In the genomic region with DNA sequence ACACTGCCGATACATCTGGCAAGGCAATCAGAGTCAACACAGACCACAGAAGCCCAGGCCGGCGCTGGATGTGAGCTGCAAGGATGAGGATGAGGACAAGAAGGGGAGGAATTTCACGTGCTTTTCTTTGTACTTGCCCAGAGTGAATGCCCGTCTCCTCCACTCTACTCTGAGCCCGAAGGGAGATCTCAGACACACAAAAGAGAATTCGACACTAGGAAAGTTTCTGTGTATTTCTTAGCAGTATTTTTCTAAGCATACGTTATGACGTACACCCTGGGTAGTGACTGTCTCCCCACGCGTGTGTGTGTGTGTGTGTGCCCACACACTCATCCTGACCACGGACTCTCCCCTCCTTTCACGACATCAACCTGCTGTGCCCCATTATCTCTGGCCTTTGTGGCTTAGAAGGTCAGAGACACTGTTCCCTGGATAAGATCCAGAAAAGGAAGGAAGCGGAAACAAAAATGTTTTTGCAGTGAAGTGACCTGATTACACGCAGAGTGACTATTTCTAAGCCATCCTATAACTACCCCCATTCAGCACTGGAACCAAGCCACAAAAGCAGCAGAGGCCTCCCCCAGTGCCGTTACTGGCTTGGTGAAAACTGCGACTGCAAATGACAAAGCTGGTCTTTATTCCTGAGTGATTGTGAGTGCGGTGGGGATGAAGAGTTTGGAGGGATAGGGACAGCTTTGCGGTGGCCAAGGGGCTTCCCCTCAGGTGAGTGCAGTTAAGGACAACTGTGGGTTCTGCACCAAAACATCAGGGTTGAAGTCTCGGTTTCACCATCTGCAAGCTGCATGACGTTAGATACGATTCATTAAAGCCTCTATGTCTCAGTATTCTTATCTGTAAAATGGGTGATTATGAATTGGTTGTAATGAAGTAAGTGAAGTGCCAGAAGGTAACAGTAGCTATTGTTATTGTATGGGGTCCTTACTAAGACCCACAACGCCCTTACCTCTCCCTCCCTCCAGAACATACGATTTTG, we compare ENCODE assay signal across 10 cellular contexts.
DNase-seq lines count a peak whose midpoint lies in the region; ATAC-seq and TF ChIP-seq lines count a peak whose summit lies in the region.
"Had no signal": no experiment of that assay in that cellular context is flagged by ENCODE, and none has a peak within 500 bp of the region (broad histone marks: within the 10 kb centered on the region; RNA-seq: fewer than 3 reads in every experiment).

No MANE protein-coding gene starts in this region.

- no CpG with 5 or more reads among the region's 24 CpGs for WGBS in neuronal stem cell (ENCODE audit: extremely low coverage in 2 of 2, insufficient read length in 2 of 2, insufficient replicate concordance in 1 of 2), 2 donors

- H3K18ac ChIP-seq in neuronal stem cell (ENCODE audit: low read length) = peak overlapping the region; percentile 22

- H4K8ac ChIP-seq in neuronal stem cell (ENCODE audit: low read depth, low read length) = no peak overlapping the region

- POLR2A ChIA-PET in CD8-positive, alpha-beta T cell (lab: Charles Lee) = no interaction called here

- H3K27ac Mint-ChIP-seq in CD8-positive, alpha-beta T cell = no peak overlapping the region

- ATAC-seq in CD8-positive, alpha-beta T cell = no peak
- ATAC-seq in HG03097 (IDR thresholded peaks at IDR 0.05; ENCODE audit: low FRiP score, unreplicated experiment) = no peak

- H2AK5ac ChIP-seq in neuronal stem cell (ENCODE audit: low read depth, low read length) = peak overlapping the region; percentile 88

- H2BK15ac ChIP-seq in neuronal stem cell (ENCODE audit: low read length) = no peak overlapping the region

- peak overlapping the region; percentile 24; the same call in 1 of the 2 replicates for H3K4me3 ChIP-seq in SK-N-MC
- no peak overlapping the region for H3K4me3 ChIP-seq in neuronal stem cell (ENCODE audit: low read length in 2 of 2)
- no peak overlapping the region for H3K4me3 ChIP-seq in CD8-positive, alpha-beta T cell (ENCODE audit: low read depth, low read length)

- H3K27me3 ChIP-seq in neuronal stem cell (ENCODE audit: control insufficient read depth in 3 of 3, insufficient read depth in 3 of 3, low read depth in 1 of 3, low read length in 3 of 3) = no peaks in the 10 kb centered on the region
- H3K27me3 ChIP-seq in CD8-positive, alpha-beta T cell (ENCODE audit: insufficient read depth, low read length) = no peaks in the 10 kb centered on the region

- no peak overlapping the region for H3K14ac ChIP-seq in neuronal stem cell (ENCODE audit: low read length)

- H3K79me1 ChIP-seq in neuronal stem cell (ENCODE audit: low read depth, low read length) = no peaks in the 10 kb centered on the region

- H3K9ac ChIP-seq in SK-N-MC (ENCODE audit: insufficient read length) (peak overlapping the region; percentile 20), neuronal stem cell (ENCODE audit: low read depth, low read length, poor library complexity) (no peak overlapping the region)

- no peak overlapping the region for H4K91ac ChIP-seq in neuronal stem cell (ENCODE audit: low read depth, low read length, poor library complexity)

- peak overlapping the region; percentile 67 for H3K27ac ChIP-seq in SK-N-MC
- H3K27ac ChIP-seq in neuronal stem cell (replicated peaks; ENCODE audit: low read length) = peak overlapping the region; percentile 59
- H3K27ac ChIP-seq in CD8-positive, alpha-beta T cell (ENCODE audit: low read depth, low read length) = no peak overlapping the region

- H3K4me2 ChIP-seq in neuronal stem cell (ENCODE audit: insufficient read depth, low read length, poor library complexity, severe bottlenecking) = no peak overlapping the region

- peaks cover 6% of the 10 kb centered on the region; the same call in 1 of the 2 replicates for H3K9me3 ChIP-seq in SK-N-MC (ENCODE audit: low read depth, low read length)
- H3K9me3 ChIP-seq in neuronal stem cell (replicated peaks in 1 of 2; ENCODE audit: control insufficient read depth in 2 of 2, insufficient read depth in 1 of 2, low read depth in 1 of 2, low read length in 2 of 2) = no peaks in the 10 kb centered on the region
- no peaks in the 10 kb centered on the region for H3K9me3 ChIP-seq in CD8-positive, alpha-beta T cell (ENCODE audit: low read length)

- H3K36me3 ChIP-seq in SK-N-MC (ENCODE audit: insufficient read depth, low read length) = no peaks in the 10 kb centered on the region
- H3K36me3 ChIP-seq in neuronal stem cell (replicated peaks in 1 of 2; ENCODE audit: control insufficient read depth in 2 of 2, insufficient read depth in 2 of 2, low read length in 2 of 2) = no peaks in the 10 kb centered on the region
- no peaks in the 10 kb centered on the region for H3K36me3 ChIP-seq in CD8-positive, alpha-beta T cell (ENCODE audit: insufficient read depth, low read length)

- H3K4me1 Mint-ChIP-seq in CD8-positive, alpha-beta T cell (ENCODE audit: low read depth) = peaks cover 17% of the 10 kb centered on the region

- no peak overlapping the region for H3K4ac ChIP-seq in neuronal stem cell (ENCODE audit: low read length)

- peak overlapping the region; percentile 42 for H2AFZ ChIP-seq in neuronal stem cell (ENCODE audit: low read length)

- intact Hi-C loops in CD8-positive, alpha-beta T cell (cut with DNase I, micrococcal nuclease) = no loop called here

- peaks cover 0 to 13% of the 10 kb centered on the region in 2 donors for H3K4me1 ChIP-seq in neuronal stem cell (ENCODE audit: control insufficient read depth in 2 of 2, insufficient read depth in 1 of 2, low read depth in 1 of 2, low read length in 2 of 2)
- H3K4me1 ChIP-seq in CD8-positive, alpha-beta T cell (ENCODE audit: insufficient read depth, low read length) = peaks cover 5% of the 10 kb centered on the region

- CTCF ChIA-PET in CD8-positive, alpha-beta T cell (lab: Charles Lee) = no interaction called here

- no peak overlapping the region for H2BK120ac ChIP-seq in neuronal stem cell (ENCODE audit: low read depth, low read length)

- H3K36me3 Mint-ChIP-seq in CD8-positive, alpha-beta T cell = no peaks in the 10 kb centered on the region

- H2BK5ac ChIP-seq in neuronal stem cell (ENCODE audit: low read length) = no peak overlapping the region

- no peak overlapping the region for H3K23ac ChIP-seq in neuronal stem cell (ENCODE audit: low read depth, low read length, poor library complexity)

- H3K4me3 Mint-ChIP-seq in CD8-positive, alpha-beta T cell = no peak overlapping the region

- H3K27me3 Mint-ChIP-seq in CD8-positive, alpha-beta T cell (ENCODE audit: low read depth) = peaks cover 29% of the 10 kb centered on the region

- DNase-seq in COLO829 (ENCODE audit: low spot score) = peak; percentile 50
- DNase-seq in SK-N-MC (ENCODE audit: low read depth, low spot score) = no peak
- DNase-seq in fibroblast of peridontal ligament (ENCODE audit: extremely low read depth) = peak; percentile 85
- DNase-seq in neuronal stem cell (ENCODE audit: low spot score) = peak; percentile 40
- no peak for DNase-seq in iPS-NIHi7 (ENCODE audit: extremely low spot score)
- DNase-seq in CD8-positive, alpha-beta T cell = no peak
- no peak for DNase-seq in GM19238 (ENCODE audit: insufficient read length, low spot score)
- DNase-seq: amniotic stem cell, Kasumi-1 had no signal

- no peak overlapping the region for H2BK12ac ChIP-seq in neuronal stem cell (ENCODE audit: low read length)

- no peaks in the 10 kb centered on the region for H3K9me3 Mint-ChIP-seq in CD8-positive, alpha-beta T cell

- no peak for TF ChIP-seq CTCF in CD8-positive, alpha-beta T cell (IDR thresholded peaks at IDR 0.05)

Comparison
In these comparisons a context has a peak if more than half of its experiments do, and no peak if none do; other contexts are left out.
1. DNase-seq: peak in COLO829 (single experiment), fibroblast of peridontal ligament (single experiment) and neuronal stem cell (single experiment); none in SK-N-MC (single experiment), iPS-NIHi7 (single experiment), CD8-positive, alpha-beta T cell (0 of 7) and GM19238 (single experiment).